In genomic region chr2:206085742-206086445, GRCh38 we compare ENCODE assay signal across 8 cellular contexts. TPM values are rescaled to one million over a fixed set of nuclear protein-coding genes. Genes with fewer than 3 reads are reported as not detected.
DNase-seq lines count a peak whose midpoint lies in the region; ATAC-seq, FAIRE-seq and TF ChIP-seq lines count a peak whose summit lies in the region.

TSS of gene INO80D (minus strand) at chr2:206086174. CDS start at chr2:206063016, 23,158 bp downstream.

- peak; percentile 82 for ATAC-seq in GM21576 (IDR thresholded peaks at IDR 0.05; ENCODE audit: unreplicated experiment)
- peak; percentile 93 to 94 for ATAC-seq in natural killer cell treated with Interleukin-12 subunit alpha and Interleukin-12 subunit beta and Interleukin-15 and Interleukin-18, amount 100 ng/mL, for 72 hours
- ATAC-seq in stimulated activated naive CD8-positive, alpha-beta T cell treated with anti-CD3 and anti-CD28 coated beads, Interleukin-15, Interleukin-2, amounts not matched to agents 100 U/mL and 50 U/mL, for 24 hours: peak; percentile 95

- peak; percentile 48 for FAIRE-seq in RCC 7860 (lab: Jason Lieb, UNC)

- peaks cover 4% of the 10 kb centered on the region for H3K36me3 Mint-ChIP-seq in natural killer cell treated with Interleukin-12 subunit alpha and Interleukin-12 subunit beta and Interleukin-15 and Interleukin-18, amount 100 ng/mL, for 72 hours

- no peak for TF ChIP-seq RAD21 in Ishikawa (IDR thresholded peaks at IDR 0.05; ENCODE audit: low read depth)

- no peaks in the 10 kb centered on the region for H3K27me3 Mint-ChIP-seq in natural killer cell treated with Interleukin-12 subunit alpha and Interleukin-12 subunit beta and Interleukin-15 and Interleukin-18, amount 100 ng/mL, for 72 hours

- no peaks in the 10 kb centered on the region for H3K9me3 Mint-ChIP-seq in natural killer cell treated with Interleukin-12 subunit alpha and Interleukin-12 subunit beta and Interleukin-15 and Interleukin-18, amount 100 ng/mL, for 72 hours

- DNase-seq in DMS79 (lab: John Stamatoyannopoulos, UW) (peak; percentile 64), RCC 7860 (ENCODE audit: low spot score) (peak; percentile 86), activated T-helper 1 cell treated with Interleukin-2 at 50 U/mL for 16 hours (ENCODE audit: low read depth) (peak; percentile 68), fibroblast of mammary gland (ENCODE audit: low read depth) (peak; percentile 85)
- peak; percentile 86 for DNase-seq in natural killer cell treated with Interleukin-12 subunit alpha and Interleukin-12 subunit beta and Interleukin-15 and Interleukin-18, amount 100 ng/mL, for 72 hours (ENCODE audit: low spot score)
- peak; percentile 78 for DNase-seq in stimulated activated naive CD8-positive, alpha-beta T cell treated with anti-CD3 and anti-CD28 coated beads, Interleukin-15, Interleukin-2, amounts not matched to agents 100 U/mL and 50 U/mL, for 24 hours

- peak; percentile 46 for TF ChIP-seq CTCF in fibroblast of mammary gland (conservative IDR thresholded peaks at IDR 0.05; ENCODE audit: control insufficient read depth, insufficient read depth, low read depth, low read length)

- peak within 1 kb of the TSS; percentile 99 for H3K4me3 Mint-ChIP-seq in natural killer cell treated with Interleukin-12 subunit alpha and Interleukin-12 subunit beta and Interleukin-15 and Interleukin-18, amount 100 ng/mL, for 72 hours

- H3K4me3 ChIP-seq in fibroblast of mammary gland (ENCODE audit: control insufficient read depth, low read depth, low read length): peak within 1 kb of the TSS; percentile 90

- H3K27ac Mint-ChIP-seq in natural killer cell treated with Interleukin-12 subunit alpha and Interleukin-12 subunit beta and Interleukin-15 and Interleukin-18, amount 100 ng/mL, for 72 hours: peak within 1 kb of the TSS; percentile 97 to 100

- TF ChIP-seq EP300 in Ishikawa (IDR thresholded peaks at IDR 0.05; ENCODE audit: borderline replicate concordance): no peak

- peaks cover 20 to 23% of the 10 kb centered on the region in 2 donors for H3K4me1 Mint-ChIP-seq in natural killer cell treated with Interleukin-12 subunit alpha and Interleukin-12 subunit beta and Interleukin-15 and Interleukin-18, amount 100 ng/mL, for 72 hours (ENCODE audit: low read depth in 2 of 2)

TF ChIP-seq in Ishikawa, 13 proteins besides CTCF, POLR2A, EP300 and RAD21:
- TF ChIP-seq TAF1 (IDR thresholded peaks at IDR 0.05; ENCODE audit: low read depth): peak; percentile 83
- no peak for TF ChIP-seq CEBPB (IDR thresholded peaks at IDR 0.05)
- TF ChIP-seq MAX (IDR thresholded peaks at IDR 0.05): no peak
- TF ChIP-seq YY1 (IDR thresholded peaks at IDR 0.05; ENCODE audit: low read depth): peak; percentile 86
- TF ChIP-seq NFIC (IDR thresholded peaks at IDR 0.05): no peak
- no peak for TF ChIP-seq TEAD4 (IDR thresholded peaks at IDR 0.05)
- TF ChIP-seq, protein P1, sequence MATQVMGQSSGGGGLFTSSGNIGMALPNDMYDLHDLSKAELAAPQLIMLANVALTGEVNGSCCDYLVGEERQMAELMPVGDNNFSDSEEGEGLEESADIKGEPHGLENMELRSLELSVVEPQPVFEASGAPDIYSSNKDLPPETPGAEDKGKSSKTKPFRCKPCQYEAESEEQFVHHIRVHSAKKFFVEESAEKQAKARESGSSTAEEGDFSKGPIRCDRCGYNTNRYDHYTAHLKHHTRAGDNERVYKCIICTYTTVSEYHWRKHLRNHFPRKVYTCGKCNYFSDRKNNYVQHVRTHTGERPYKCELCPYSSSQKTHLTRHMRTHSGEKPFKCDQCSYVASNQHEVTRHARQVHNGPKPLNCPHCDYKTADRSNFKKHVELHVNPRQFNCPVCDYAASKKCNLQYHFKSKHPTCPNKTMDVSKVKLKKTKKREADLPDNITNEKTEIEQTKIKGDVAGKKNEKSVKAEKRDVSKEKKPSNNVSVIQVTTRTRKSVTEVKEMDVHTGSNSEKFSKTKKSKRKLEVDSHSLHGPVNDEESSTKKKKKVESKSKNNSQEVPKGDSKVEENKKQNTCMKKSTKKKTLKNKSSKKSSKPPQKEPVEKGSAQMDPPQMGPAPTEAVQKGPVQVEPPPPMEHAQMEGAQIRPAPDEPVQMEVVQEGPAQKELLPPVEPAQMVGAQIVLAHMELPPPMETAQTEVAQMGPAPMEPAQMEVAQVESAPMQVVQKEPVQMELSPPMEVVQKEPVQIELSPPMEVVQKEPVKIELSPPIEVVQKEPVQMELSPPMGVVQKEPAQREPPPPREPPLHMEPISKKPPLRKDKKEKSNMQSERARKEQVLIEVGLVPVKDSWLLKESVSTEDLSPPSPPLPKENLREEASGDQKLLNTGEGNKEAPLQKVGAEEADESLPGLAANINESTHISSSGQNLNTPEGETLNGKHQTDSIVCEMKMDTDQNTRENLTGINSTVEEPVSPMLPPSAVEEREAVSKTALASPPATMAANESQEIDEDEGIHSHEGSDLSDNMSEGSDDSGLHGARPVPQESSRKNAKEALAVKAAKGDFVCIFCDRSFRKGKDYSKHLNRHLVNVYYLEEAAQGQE (IDR thresholded peaks at IDR 0.05; ENCODE audit: low read depth): peak; percentile 12; the same call in 1 of the 2 replicates

RNA-seq across cellular contexts. Expression of gene INO80D, which starts in this region (rescaled TPM):
- total RNA-seq in natural killer cell treated with Interleukin-12 subunit alpha and Interleukin-12 subunit beta and Interleukin-15 and Interleukin-18, amount 100 ng/mL, for 72 hours: 10 to 100 TPM; 36.0 to 37.5 TPM

Comparison
In these comparisons a context has a peak if more than half of its experiments do, and no peak if none do; other contexts are left out.
1. Peak in every context shown above with its lines: DNase-seq, ATAC-seq and H3K4me3 ChIP-seq.